8 cellular contexts compared by ENCODE assay signal in genomic region chr1:156421062-156421938, GRCh38. TPM values are rescaled to one million over a fixed set of nuclear protein-coding genes. Genes with fewer than 3 reads are reported as not detected.
DNase-seq lines count a peak whose midpoint lies in the region; ATAC-seq and FAIRE-seq lines count a peak whose summit lies in the region.

No MANE protein-coding gene starts in this region.

- peak overlapping the region; percentile 83 for H3K18ac ChIP-seq in mesendoderm (ENCODE audit: low read length)

- peak overlapping the region; percentile 58 for H4K8ac ChIP-seq in mesendoderm (ENCODE audit: low read depth, low read length)

- H3K36me3 ChIP-seq in effector memory CD4-positive, alpha-beta T cell (ENCODE audit: control insufficient read depth, insufficient read depth, low read length), result no peaks in the 10 kb centered on the region
- no peaks in the 10 kb centered on the region for H3K36me3 ChIP-seq in mesendoderm (ENCODE audit: control insufficient read depth, insufficient read depth, low read length)

- no peak overlapping the region for H4K5ac ChIP-seq in mesendoderm (ENCODE audit: low read length)

- WGBS in mesendoderm (ENCODE audit: extremely low coverage, insufficient coverage, low lambda C conversion rate), result no CpG with 5 or more reads among the region's 69 CpGs

- DNase-seq in GM18507 (ENCODE audit: extremely low spot score, insufficient read length, low read depth) (peak; percentile 89), NCI-H446 (lab: John Stamatoyannopoulos, UW) (peak; percentile 89 to 95), mesendoderm (peak; percentile 97), HK-2 (ENCODE audit: unreplicated experiment) (no peak)
- peak; percentile 32 to 45 for DNase-seq in activated CD8-positive, alpha-beta memory T cell treated with anti-CD3 and anti-CD28 coated beads for 4 hours (ENCODE audit: low read depth in 2 of 2)
- DNase-seq in effector memory CD4-positive, alpha-beta T cell, result peak; percentile 40 to 54 (median 51)
- DNase-seq in stimulated activated CD8-positive, alpha-beta memory T cell treated with anti-CD3 and anti-CD28 coated beads, Interleukin-15, amount 100 ng/mL, for 4 hours (ENCODE audit: low read depth in 2 of 2), result peak; percentile 40 to 42

- H3K4me2 ChIP-seq in mesendoderm (ENCODE audit: low read length), result peak overlapping the region; percentile 90

- peaks cover 21% of the 10 kb centered on the region for H3K79me2 ChIP-seq in mesendoderm (ENCODE audit: control insufficient read depth, insufficient read depth, low read length)

- H3K9ac ChIP-seq in mesendoderm (ENCODE audit: low read length), result peak overlapping the region; percentile 87

- peak overlapping the region; percentile 94 for H3K56ac ChIP-seq in mesendoderm (ENCODE audit: low read length)

- peaks cover 27% of the 10 kb centered on the region for H3K4me1 ChIP-seq in effector memory CD4-positive, alpha-beta T cell (ENCODE audit: control insufficient read depth, insufficient read depth, low read length, poor library complexity, severe bottlenecking)
- peaks cover 30% of the 10 kb centered on the region for H3K4me1 ChIP-seq in mesendoderm (ENCODE audit: control insufficient read depth, low read depth, low read length)

- H3K79me1 ChIP-seq in mesendoderm (ENCODE audit: low read length), result peaks cover 14% of the 10 kb centered on the region

- no peak overlapping the region for H2BK120ac ChIP-seq in mesendoderm (ENCODE audit: low read depth, low read length)

- no peak overlapping the region for H2BK15ac ChIP-seq in mesendoderm (replicated peaks; ENCODE audit: low read depth)

- H3K23ac ChIP-seq in mesendoderm (ENCODE audit: low read length), result peak overlapping the region; percentile 59

- peak overlapping the region; percentile 56 for H3K4me3 ChIP-seq in effector memory CD4-positive, alpha-beta T cell (ENCODE audit: insufficient read depth, low read depth, low read length, poor library complexity, severe bottlenecking)
- peak overlapping the region; percentile 73 for H3K4me3 ChIP-seq in mesendoderm (ENCODE audit: low read length)

- H3K27ac ChIP-seq in effector memory CD4-positive, alpha-beta T cell (ENCODE audit: insufficient read depth, low read length, poor library complexity, severe bottlenecking), result no peak overlapping the region
- H3K27ac ChIP-seq in mesendoderm (ENCODE audit: low read depth, low read length), result peak overlapping the region; percentile 34

- peak overlapping the region; percentile 22 for H3K4ac ChIP-seq in mesendoderm (ENCODE audit: low read depth, low read length)

- peak; percentile 78 for FAIRE-seq in GM18507 (lab: Jason Lieb, UNC)

- no peak overlapping the region for H2AK5ac ChIP-seq in mesendoderm (ENCODE audit: low read length)

- peak; percentile 71 for ATAC-seq in HG03103 (IDR thresholded peaks at IDR 0.05; ENCODE audit: low read depth, unreplicated experiment)

- H2BK5ac ChIP-seq in mesendoderm (ENCODE audit: low read length), result peak overlapping the region; percentile 70

- H3K27me3 ChIP-seq in effector memory CD4-positive, alpha-beta T cell (replicated peaks; ENCODE audit: control insufficient read depth, insufficient read depth, low read length, poor library complexity, severe bottlenecking), result peaks cover 36% of the 10 kb centered on the region
- H3K27me3 ChIP-seq in mesendoderm (ENCODE audit: insufficient read depth, low read length, poor library complexity), result no peaks in the 10 kb centered on the region

- no peaks in the 10 kb centered on the region for H3K9me3 ChIP-seq in effector memory CD4-positive, alpha-beta T cell (ENCODE audit: control insufficient read depth, low read length)

RNA-seq across cellular contexts. Expression of gene RHBG, which starts 52.3 kb away (rescaled TPM):
- 0.88 TPM for polyA plus RNA-seq in mesendoderm (2013, experiment 1 of 2)
- 0.97 TPM for polyA plus RNA-seq in mesendoderm (2013, experiment 2 of 2)
